ENCODE assay signal across 24 cellular contexts in the genomic region with DNA sequence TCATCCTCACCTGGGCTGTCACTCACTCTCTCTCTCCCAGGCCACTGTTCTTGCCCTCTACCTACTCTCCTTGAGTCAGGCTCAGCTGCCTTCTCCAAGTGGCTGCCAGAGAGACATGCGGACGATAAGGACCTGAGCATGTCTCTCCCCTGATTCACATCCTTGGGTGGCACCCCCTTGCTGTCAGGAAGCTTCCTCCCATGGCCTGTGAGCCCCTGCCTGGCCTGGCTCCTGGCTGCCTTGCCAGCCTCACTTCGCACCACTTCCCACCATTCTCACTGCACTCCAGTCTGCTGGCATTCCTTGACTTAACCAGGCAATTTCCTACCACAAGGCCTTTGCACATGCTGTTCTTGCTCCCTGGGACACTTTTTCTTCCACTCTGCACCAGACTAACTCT. TPM values are rescaled to one million over a fixed set of nuclear protein-coding genes. Genes with fewer than 3 reads are reported as not detected.
DNase-seq lines count a peak whose midpoint lies in the region; ATAC-seq and TF ChIP-seq lines count a peak whose summit lies in the region.
"Had no signal": no experiment of that assay in that cellular context is flagged by ENCODE, and none has a peak within 500 bp of the region (broad histone marks: within the 10 kb centered on the region; RNA-seq: fewer than 3 reads in every experiment).

No MANE protein-coding gene starts in this region.

- intact Hi-C loops in activated B cell treated with CpG ODN at 0.5 μM for 24 hours (cut with micrococcal nuclease) (no loop called here), esophagus squamous epithelium (cut with DNase I) (loop anchor here (5.0 kb wide), 1 partner anchor 104 kb away; the partner anchor contains the start of gene ALDH3A2), thyroid gland (cut with DNase I) (no loop called here), left cardiac atrium (cut with DNase I) (no loop called here)

- TF ChIP-seq POLR2A in esophagus squamous epithelium (IDR thresholded peaks at IDR 0.05) (no peak), thyroid gland (IDR thresholded peaks at IDR 0.05) (no peak)

- no peaks in the 10 kb centered on the region for H3K36me3 Mint-ChIP-seq in activated B cell treated with CpG ODN at 0.5 μM for 24 hours (ENCODE audit: low read depth)
- H3K36me3 Mint-ChIP-seq: activated naive CD8-positive, alpha-beta T cell treated with anti-CD3 and anti-CD28 coated beads, Interleukin-2, amount 10 ng/mL, durations not matched to agents 7 days and 5 days; stimulated activated effector memory CD8-positive, alpha-beta T cell treated with anti-CD3 and anti-CD28 coated beads, Interleukin-12 subunit alpha, Interleukin-12 subunit beta, amount 100 ng/mL, for 72 hours had no signal

- H3K9me3 ChIP-seq in HEK293 (ENCODE audit: control insufficient read depth, insufficient read depth, low read depth, low read length), result no peaks in the 10 kb centered on the region
- H3K9me3 ChIP-seq in esophagus squamous epithelium, result no peaks in the 10 kb centered on the region
- H3K9me3 ChIP-seq in thyroid gland, result no peaks in the 10 kb centered on the region
- H3K9me3 ChIP-seq: right lobe of liver, thoracic aorta had no signal

- H3K27me3 ChIP-seq in esophagus squamous epithelium, result no peaks in the 10 kb centered on the region
- no peaks in the 10 kb centered on the region for H3K27me3 ChIP-seq in thyroid gland
- H3K27me3 ChIP-seq: right lobe of liver had no signal

- H3K4me3 ChIP-seq in HEK293 (ENCODE audit: low read depth, low read length) (no peak overlapping the region), esophagus squamous epithelium (no peak overlapping the region), thyroid gland (replicated peaks in 1 of 3) (no peak overlapping the region)
- H3K4me3 ChIP-seq: right lobe of liver, thoracic aorta had no signal

- TF ChIP-seq CTCF in HEK293 (tag by site-specific recombination; IDR thresholded peaks at IDR 0.05), result no peak
- no peak for TF ChIP-seq CTCF in activated B cell treated with CpG ODN at 0.5 μM for 24 hours (IDR thresholded peaks at IDR 0.05)
- TF ChIP-seq CTCF in esophagus squamous epithelium (IDR thresholded peaks at IDR 0.05), result no peak
- no peak for TF ChIP-seq CTCF in thyroid gland (IDR thresholded peaks at IDR 0.05)

- CTCF ChIA-PET in HEK293 (lab: Yijun Ruan, JAX), result interaction anchor here (3.3 to 4.0 kb wide), 2 partner anchors 12 to 15 kb away, joined by 10 to 33 read pairs; no protein-coding TSS in a partner anchor
- CTCF ChIA-PET in activated B cell treated with CpG ODN at 0.5 μM for 24 hours (lab: Charles Lee), result no interaction called here

- no peak overlapping the region for H3K27ac ChIP-seq in HEK293 (ENCODE audit: extremely low read depth, low read depth, low read length)
- H3K27ac ChIP-seq in esophagus squamous epithelium, result peak overlapping the region; percentile 73 to 95 (median 88)
- peak overlapping the region in 2 of 3 donors; percentile 94 to 98 for H3K27ac ChIP-seq in thyroid gland
- H3K27ac ChIP-seq: HL-60, right lobe of liver had no signal

- DNase-seq in activated B cell treated with CpG ODN at 0.5 μM for 24 hours (no peak), esophagus squamous epithelium (lab: John Stamatoyannopoulos, UW) (no peak), thyroid gland (peak; percentile 42 to 57), left cardiac atrium (no peak), hypothalamus (lab: John Stamatoyannopoulos, UW) (no peak)
- DNase-seq in activated CD8-positive, alpha-beta memory T cell treated with anti-CD3 and anti-CD28 coated beads for 24 hours, result no peak
- DNase-seq: activated CD8-positive, alpha-beta T cell treated with anti-CD3 and anti-CD28 coated beads, Interleukin-2, amount 10 ng/mL, durations not matched to agents 7 days and 5 days; activated naive CD8-positive, alpha-beta T cell treated with anti-CD3 and anti-CD28 coated beads, Interleukin-2, amount 10 ng/mL, durations not matched to agents 7 days and 5 days; activated T-cell treated with anti-CD3 and anti-CD28 coated beads, Interleukin-2, amount 50 U/mL, for 48 hours; glutamatergic neuron; H7; NCI-H187 treated with DMSO at 0.1 percent for 48 hours; NCI-H2227 treated with DMSO at 0.1 percent for 48 hours had no signal

- H3K9me3 Mint-ChIP-seq in activated B cell treated with CpG ODN at 0.5 μM for 24 hours, result no peaks in the 10 kb centered on the region
- H3K9me3 Mint-ChIP-seq: activated naive CD8-positive, alpha-beta T cell treated with anti-CD3 and anti-CD28 coated beads, Interleukin-2, amount 10 ng/mL, durations not matched to agents 7 days and 5 days; stimulated activated effector memory CD8-positive, alpha-beta T cell treated with anti-CD3 and anti-CD28 coated beads, Interleukin-12 subunit alpha, Interleukin-12 subunit beta, amount 100 ng/mL, for 72 hours had no signal

- H3K4me3 Mint-ChIP-seq in activated B cell treated with CpG ODN at 0.5 μM for 24 hours, result no peak overlapping the region
- H3K4me3 Mint-ChIP-seq: activated CD8-positive, alpha-beta T cell treated with anti-CD3 and anti-CD28 coated beads, Interleukin-2, amount 10 ng/mL, durations not matched to agents 7 days and 5 days; activated naive CD8-positive, alpha-beta T cell treated with anti-CD3 and anti-CD28 coated beads, Interleukin-2, amount 10 ng/mL, durations not matched to agents 7 days and 5 days; B cell; IgD-negative memory B cell; stimulated activated effector memory CD8-positive, alpha-beta T cell treated with anti-CD3 and anti-CD28 coated beads, Interleukin-12 subunit alpha, Interleukin-12 subunit beta, amount 100 ng/mL, for 72 hours had no signal

- H3K4me1 Mint-ChIP-seq in activated B cell treated with CpG ODN at 0.5 μM for 24 hours, result peaks cover 37% of the 10 kb centered on the region
- H3K4me1 Mint-ChIP-seq: activated naive CD8-positive, alpha-beta T cell treated with anti-CD3 and anti-CD28 coated beads, Interleukin-2, amount 10 ng/mL, durations not matched to agents 7 days and 5 days had no signal

- H3K27ac Mint-ChIP-seq in activated B cell treated with CpG ODN at 0.5 μM for 24 hours, result peak overlapping the region; percentile 19
- H3K27ac Mint-ChIP-seq: activated CD8-positive, alpha-beta T cell treated with anti-CD3 and anti-CD28 coated beads, Interleukin-2, amount 10 ng/mL, durations not matched to agents 7 days and 5 days; activated naive CD8-positive, alpha-beta T cell treated with anti-CD3 and anti-CD28 coated beads, Interleukin-2, amount 10 ng/mL, durations not matched to agents 7 days and 5 days; B cell; stimulated activated effector memory CD8-positive, alpha-beta T cell treated with anti-CD3 and anti-CD28 coated beads, Interleukin-12 subunit alpha, Interleukin-12 subunit beta, amount 100 ng/mL, for 72 hours had no signal

- POLR2A ChIA-PET in HEK293 (lab: Yijun Ruan, JAX), result no interaction called here
- POLR2A ChIA-PET in activated B cell treated with CpG ODN at 0.5 μM for 24 hours (lab: Charles Lee), result no interaction called here

- H3K27me3 Mint-ChIP-seq in activated B cell treated with CpG ODN at 0.5 μM for 24 hours, result peaks cover 23% of the 10 kb centered on the region

- ATAC-seq in activated B cell treated with CpG ODN at 0.5 μM for 24 hours (ENCODE audit: low read depth) (no peak), left cardiac atrium (no peak)
- ATAC-seq: activated CD8-positive, alpha-beta T cell treated with anti-CD3 and anti-CD28 coated beads, Interleukin-2, amount 10 ng/mL, durations not matched to agents 7 days and 5 days; Panc1; right lobe of liver; stimulated activated effector memory CD8-positive, alpha-beta T cell treated with anti-CD3 and anti-CD28 coated beads, Interleukin-12 subunit alpha, Interleukin-12 subunit beta, amount 100 ng/mL, for 72 hours had no signal

- no peaks in the 10 kb centered on the region for H3K36me3 ChIP-seq in HEK293 (ENCODE audit: control insufficient read depth in 2 of 2, insufficient read depth in 1 of 2, low read length in 2 of 2)
- H3K36me3 ChIP-seq in esophagus squamous epithelium, result no peaks in the 10 kb centered on the region
- H3K36me3 ChIP-seq in thyroid gland, result no peaks in the 10 kb centered on the region
- H3K36me3 ChIP-seq: right lobe of liver, thoracic aorta had no signal

- 50 to 62% methylated on average over 3 of the region's 3 CpGs for WGBS in esophagus squamous epithelium, 2 donors
- WGBS in thyroid gland, 2 donors, result 93% methylated on average over 3 of the region's 3 CpGs

- H3K4me1 ChIP-seq in HEK293 (ENCODE audit: control insufficient read depth, insufficient read depth, low read length) (no peaks in the 10 kb centered on the region), esophagus squamous epithelium (peaks cover 31 to 93% (median 53%) of the 10 kb centered on the region in 3 donors), thyroid gland (peaks cover 18 to 47% of the 10 kb centered on the region in 2 donors)

TF ChIP-seq in HEK293, 187 proteins besides CTCF, POLR2A, EP300 and RAD21:
- no peak for TF ChIP-seq ZBTB8A (tag by site-specific recombination; IDR thresholded peaks at IDR 0.05)
- TF ChIP-seq ZNF623 (tag by site-specific recombination; IDR thresholded peaks at IDR 0.05), result peak; percentile 90

RNA-seq across cellular contexts. Expression of gene ALDH3A1, which starts 2.7 kb away (rescaled TPM):
- total RNA-seq in activated B cell treated with CpG ODN at 0.5 μM for 24 hours (not detected in 2 replicates), esophagus squamous epithelium (1,000 to 10,000 TPM in 1 of 4 donors, 100 to 1,000 TPM in 3; 480 to 2,454 (median 606) TPM), thyroid gland (1 to 10 TPM in 2 of 4 donors, under 1 TPM in 1, not detected in 1; 0.94 to 1.6 (median 1.1) TPM), left cardiac atrium (under 1 TPM; 0.21 to 0.32 TPM)
- total RNA-seq: activated CD8-positive, alpha-beta T cell treated with anti-CD3 and anti-CD28 coated beads, Interleukin-2, amount 10 ng/mL, durations not matched to agents 7 days and 5 days; activated naive CD8-positive, alpha-beta T cell treated with anti-CD3 and anti-CD28 coated beads, Interleukin-2, amount 10 ng/mL, durations not matched to agents 7 days and 5 days; B cell; G401 had no signal

RNA-seq across cellular contexts. Expression of gene SLC47A2, which starts 34.5 kb away (rescaled TPM):
- total RNA-seq in activated B cell treated with CpG ODN at 0.5 μM for 24 hours, result not detected in 2 replicates
- total RNA-seq in esophagus squamous epithelium, result 1 to 10 TPM in 1 of 4 donors, under 1 TPM in 2, not detected in 1; 0.56 to 2.2 (median 0.76) TPM
- 1 to 10 TPM in 1 of 4 donors, under 1 TPM in 1, not detected in 2; 0.45 to 1.4 TPM for total RNA-seq in thyroid gland
- not detected for total RNA-seq in left cardiac atrium
- total RNA-seq: activated CD8-positive, alpha-beta T cell treated with anti-CD3 and anti-CD28 coated beads, Interleukin-2, amount 10 ng/mL, durations not matched to agents 7 days and 5 days; activated naive CD8-positive, alpha-beta T cell treated with anti-CD3 and anti-CD28 coated beads, Interleukin-2, amount 10 ng/mL, durations not matched to agents 7 days and 5 days; B cell; G401; H7; liver; right lobe of liver; SK-MEL-5; thoracic aorta had no signal

Comparison
In these comparisons a context has a peak if more than half of its experiments do, and no peak if none do; other contexts are left out.
1. DNase-seq: peak in thyroid gland (2 of 2); none in activated B cell treated with CpG ODN at 0.5 μM for 24 hours (single experiment), esophagus squamous epithelium (single experiment), left cardiac atrium (single experiment), hypothalamus (0 of 51) and activated CD8-positive, alpha-beta memory T cell treated with anti-CD3 and anti-CD28 coated beads for 24 hours (single experiment).
2. RNA of gene ALDH3A1, which starts 2.7 kb away (total RNA-seq): 480 to 2,454 TPM in esophagus squamous epithelium; 0.94 to 1.6 TPM in thyroid gland, not detected in activated B cell treated with CpG ODN at 0.5 μM for 24 hours and 0.21 to 0.32 TPM in left cardiac atrium; every median in the first group is over 100 times any median in the second.